8 cellular contexts compared by ENCODE assay signal in genomic region chr6:37017606-37018005, GRCh38. TPM values are rescaled to one million over a fixed set of nuclear protein-coding genes. Genes with fewer than 3 reads are reported as not detected.
A peak's percentile ranks its signal among the peaks of the same experiment; 100 is the strongest.
DNase-seq lines count a peak whose midpoint lies in the region; ATAC-seq and TF ChIP-seq lines count a peak whose summit lies in the region.

No MANE protein-coding gene starts in this region.

- TF ChIP-seq EP300 in gastroesophageal sphincter (IDR thresholded peaks at IDR 0.05) = no peak

- CTCF ChIA-PET in activated CD8-positive, alpha-beta memory T cell treated with anti-CD3 and anti-CD28 coated beads, Interleukin-2, amount 10 ng/mL, durations not matched to agents 7 days and 5 days (lab: Charles Lee) = interaction anchor here (0.7 to 20.7 kb wide), 78 partner anchors 9 to 548 kb away, joined by 3 to 899 read pairs (median 5); partner anchors contain the start of genes C6orf89, FGD2, MTCH1 and PI16

- no peaks in the 10 kb centered on the region for H3K9me3 ChIP-seq in gastroesophageal sphincter

- no peaks in the 10 kb centered on the region for H3K36me3 ChIP-seq in gastroesophageal sphincter

- H3K4me3 Mint-ChIP-seq in activated CD8-positive, alpha-beta memory T cell treated with anti-CD3 and anti-CD28 coated beads, Interleukin-2, amount 10 ng/mL, durations not matched to agents 7 days and 5 days = peak overlapping the region; percentile 5
- peak overlapping the region; percentile 0 to 3 for H3K4me3 Mint-ChIP-seq in stimulated activated naive CD8-positive, alpha-beta T cell treated with anti-CD3 and anti-CD28 coated beads, Interleukin-15, amount 100 ng/mL, for 72 hours

- H3K36me3 Mint-ChIP-seq in activated CD8-positive, alpha-beta memory T cell treated with anti-CD3 and anti-CD28 coated beads, Interleukin-2, amount 10 ng/mL, durations not matched to agents 7 days and 5 days = peaks cover 10% of the 10 kb centered on the region

- H3K4me3 ChIP-seq in gastroesophageal sphincter = no peak overlapping the region

- no peak for ATAC-seq in activated CD8-positive, alpha-beta memory T cell treated with anti-CD3 and anti-CD28 coated beads, Interleukin-2, amount 10 ng/mL, durations not matched to agents 7 days and 5 days
- peak; percentile 2; the same call in 1 of the 3 replicates for ATAC-seq in SK-N-SH treated with all-trans-retinoic acid at 6 μM for 48 hours
- ATAC-seq in gastroesophageal sphincter = peak; percentile 3
- no peak for ATAC-seq in stimulated activated naive CD8-positive, alpha-beta T cell treated with anti-CD3 and anti-CD28 coated beads, Interleukin-15, amount 100 ng/mL, for 72 hours
- ATAC-seq in GM18870 (IDR thresholded peaks at IDR 0.05; ENCODE audit: unreplicated experiment) = no peak
- ATAC-seq in HG02840 (IDR thresholded peaks at IDR 0.05; ENCODE audit: low FRiP score, unreplicated experiment) = no peak

- TF ChIP-seq CTCF in gastroesophageal sphincter (IDR thresholded peaks at IDR 0.05) = no peak

- no peak for TF ChIP-seq POLR2A in gastroesophageal sphincter (IDR thresholded peaks at IDR 0.05)

- DNase-seq in activated CD8-positive, alpha-beta memory T cell treated with anti-CD3 and anti-CD28 coated beads, Interleukin-2, amount 10 ng/mL, durations not matched to agents 7 days and 5 days = no peak
- DNase-seq in activated CD8-positive, alpha-beta memory T cell treated with anti-CD3 and anti-CD28 coated beads, Interleukin-2, amount 50 U/mL, for 48 hours = no peak
- DNase-seq in stimulated activated naive CD8-positive, alpha-beta T cell treated with anti-CD3 and anti-CD28 coated beads, Interleukin-15, amount 100 ng/mL, for 72 hours = no peak
- DNase-seq in EL = no peak

- H3K27me3 ChIP-seq in gastroesophageal sphincter = no peaks in the 10 kb centered on the region

- H3K27ac ChIP-seq in gastroesophageal sphincter = peak overlapping the region; percentile 39 to 76 (median 68)

- 71% methylated on average over 1 of the region's 2 CpGs; no CpG with 5 or more reads in 1 of the 2 donors for WGBS in gastroesophageal sphincter (ENCODE audit: low coverage in 1 of 2), 2 donors

- H3K4me1 ChIP-seq in gastroesophageal sphincter = peaks cover 0 to 33% (median 0%) of the 10 kb centered on the region in 3 donors

- H3K4me1 Mint-ChIP-seq in activated CD8-positive, alpha-beta memory T cell treated with anti-CD3 and anti-CD28 coated beads, Interleukin-2, amount 10 ng/mL, durations not matched to agents 7 days and 5 days = peaks cover 44% of the 10 kb centered on the region
- peaks cover 42% of the 10 kb centered on the region for H3K4me1 Mint-ChIP-seq in stimulated activated naive CD8-positive, alpha-beta T cell treated with anti-CD3 and anti-CD28 coated beads, Interleukin-15, amount 100 ng/mL, for 72 hours

- H3K27ac Mint-ChIP-seq in activated CD8-positive, alpha-beta memory T cell treated with anti-CD3 and anti-CD28 coated beads, Interleukin-2, amount 10 ng/mL, durations not matched to agents 7 days and 5 days = peak overlapping the region; percentile 80
- peak overlapping the region in 1 of 2 donors; percentile 0 for H3K27ac Mint-ChIP-seq in stimulated activated naive CD8-positive, alpha-beta T cell treated with anti-CD3 and anti-CD28 coated beads, Interleukin-15, amount 100 ng/mL, for 72 hours

- H3K27me3 Mint-ChIP-seq in activated CD8-positive, alpha-beta memory T cell treated with anti-CD3 and anti-CD28 coated beads, Interleukin-2, amount 10 ng/mL, durations not matched to agents 7 days and 5 days = no peaks in the 10 kb centered on the region
- no peaks in the 10 kb centered on the region for H3K27me3 Mint-ChIP-seq in stimulated activated naive CD8-positive, alpha-beta T cell treated with anti-CD3 and anti-CD28 coated beads, Interleukin-15, amount 100 ng/mL, for 72 hours

- H3K9me3 Mint-ChIP-seq in activated CD8-positive, alpha-beta memory T cell treated with anti-CD3 and anti-CD28 coated beads, Interleukin-2, amount 10 ng/mL, durations not matched to agents 7 days and 5 days (ENCODE audit: low read depth) = no peaks in the 10 kb centered on the region
- H3K9me3 Mint-ChIP-seq in stimulated activated naive CD8-positive, alpha-beta T cell treated with anti-CD3 and anti-CD28 coated beads, Interleukin-15, amount 100 ng/mL, for 72 hours = no peaks in the 10 kb centered on the region

TF ChIP-seq in SK-N-SH treated with all-trans-retinoic acid at 6 μM for 48 hours, 23 proteins besides CTCF, POLR2A, EP300 and RAD21:
- TF ChIP-seq TOX (CRISPR knock-in tag; IDR thresholded peaks at IDR 0.05; ENCODE audit: borderline replicate concordance) = no peak
- no peak for TF ChIP-seq SNAI2 (CRISPR knock-in tag; IDR thresholded peaks at IDR 0.05)
- no peak for TF ChIP-seq OSR1 (CRISPR knock-in tag; IDR thresholded peaks at IDR 0.05)
- no peak for TF ChIP-seq PPARA (CRISPR knock-in tag; IDR thresholded peaks at IDR 0.05; ENCODE audit: borderline replicate concordance)
TF ChIP-seq in SK-N-SH treated with all-trans-retinoic acid at 6 μM for 48 hours: peak in this region for 0.

RNA-seq across cellular contexts. Expression of gene FGD2, which starts 12.2 kb away (rescaled TPM):
- 10 to 100 TPM; 15.6 to 26.3 TPM for total RNA-seq in activated CD8-positive, alpha-beta memory T cell treated with anti-CD3 and anti-CD28 coated beads, Interleukin-2, amount 10 ng/mL, durations not matched to agents 7 days and 5 days
- total RNA-seq in gastroesophageal sphincter = 10 to 100 TPM; 11.6 to 34.5 (median 22.5) TPM

RNA-seq across cellular contexts. Expression of gene MTCH1, which starts 31.6 kb away (rescaled TPM):
- total RNA-seq in activated CD8-positive, alpha-beta memory T cell treated with anti-CD3 and anti-CD28 coated beads, Interleukin-2, amount 10 ng/mL, durations not matched to agents 7 days and 5 days = 100 to 1,000 TPM; 125 to 167 TPM
- 100 to 1,000 TPM; 185 to 242 (median 199) TPM for total RNA-seq in gastroesophageal sphincter

Comparison
In these comparisons a context has a peak if more than half of its experiments do, and no peak if none do; other contexts are left out.
1. ATAC-seq: peak in SK-N-SH treated with all-trans-retinoic acid at 6 μM for 48 hours (single experiment) and gastroesophageal sphincter (single experiment); none in activated CD8-positive, alpha-beta memory T cell treated with anti-CD3 and anti-CD28 coated beads, Interleukin-2, amount 10 ng/mL, durations not matched to agents 7 days and 5 days (single experiment), stimulated activated naive CD8-positive, alpha-beta T cell treated with anti-CD3 and anti-CD28 coated beads, Interleukin-15, amount 100 ng/mL, for 72 hours (single experiment), GM18870 (single experiment) and HG02840 (single experiment).